19 cellular contexts compared by ENCODE assay signal in genomic region chr21:34684174-34684876, GRCh38. TPM values are rescaled to one million over a fixed set of nuclear protein-coding genes. Genes with fewer than 3 reads are reported as not detected.
A peak's percentile ranks its signal among the peaks of the same experiment; 100 is the strongest.
DNase-seq lines count a peak whose midpoint lies in the region; ATAC-seq, FAIRE-seq and TF ChIP-seq lines count a peak whose summit lies in the region.
"Had no signal": no experiment of that assay in that cellular context is flagged by ENCODE, and none has a peak within 500 bp of the region (broad histone marks: within the 10 kb centered on the region; RNA-seq: fewer than 3 reads in every experiment).

No MANE protein-coding gene starts in this region.

- no peak overlapping the region for H3K4me2 ChIP-seq in GM12878 (ENCODE audit: control insufficient read depth, insufficient read depth)
- H3K4me2 ChIP-seq: BLaER1 treated with 17β-estradiol and CSF1 and Interleukin-3, amounts not matched to agents 10 nM and 100 nM; GM23338 had no signal

- no peak for DNase-seq in GM12891 (ENCODE audit: insufficient read length, low spot score)
- no peak for DNase-seq in GM12878 (ENCODE audit: low read depth, low spot score)
- peak in 2 of 3 donors; percentile 54 to 61 for DNase-seq in mucosa of descending colon
- DNase-seq in pancreas = no peak
- no peak for DNase-seq in effector CD8-positive, alpha-beta T cell (lab: John Stamatoyannopoulos, UW)
- no peak for DNase-seq in DMS153 treated with DMSO at 0.1 percent for 48 hours (lab: John Stamatoyannopoulos, UW; ENCODE audit: unreplicated experiment)
- DNase-seq in stimulated activated CD4-positive, alpha-beta T cell treated with anti-CD3 and anti-CD28 coated beads, Interleukin-15, amount 100 ng/mL, for 24 hours = no peak
- DNase-seq: ACHN; Calu3; CD4-positive, CD25-positive, alpha-beta regulatory T cell; DMS 273 treated with DMSO at 0.1 percent for 48 hours; DMS79; H7 had no signal

- H2AFZ ChIP-seq in GM12878 (ENCODE audit: control insufficient read depth, low read depth, low read length) = no peak overlapping the region
- H2AFZ ChIP-seq: GM23338 had no signal

- TF ChIP-seq POLR2A in GM12891 (IDR thresholded peaks at IDR 0.05; ENCODE audit: low read depth, low read length) = no peak
- no peak for TF ChIP-seq POLR2A in GM12878 (IDR thresholded peaks at IDR 0.05; ENCODE audit: low read depth, low read length)

- H3K27me3 ChIP-seq in GM12878 (replicated peaks in 1 of 2; ENCODE audit: control insufficient read depth in 2 of 2, insufficient read depth in 2 of 2, low read length in 1 of 2) (no peaks in the 10 kb centered on the region), pancreas (no peaks in the 10 kb centered on the region)
- H3K27me3 ChIP-seq: BLaER1 treated with 17β-estradiol and CSF1 and Interleukin-3, amounts not matched to agents 10 nM and 100 nM had no signal

- no peak for TF ChIP-seq EP300 in GM12878 (IDR thresholded peaks at IDR 0.05; ENCODE audit: borderline replicate concordance in 1 of 2, control insufficient read depth in 1 of 2, low read depth in 2 of 2, low read length in 2 of 2)

- CTCF ChIA-PET in GM12878 (lab: Yijun Ruan, JAX) = interaction anchor here (1.3 kb wide), 1 partner anchor 9 kb away, joined by 4 read pairs; no protein-coding TSS in a partner anchor

- RAD21 ChIA-PET in GM12878 (lab: Charles Lee; ENCODE audit: unreplicated experiment) = interaction anchor here (2.0 kb wide), 1 partner anchor 9 kb away, joined by 7 read pairs; no protein-coding TSS in a partner anchor

- no peak for FAIRE-seq in GM12891 (lab: Jason Lieb, UNC)
- no peak for FAIRE-seq in GM12878 (lab: Jason Lieb, UNC)
- peak; percentile 53 for FAIRE-seq in pancreas (lab: Jason Lieb, UNC)
- FAIRE-seq: GM12892 had no signal

- no peaks in the 10 kb centered on the region; the same call in 1 of the 2 replicates for H3K79me2 ChIP-seq in GM12878 (ENCODE audit: control insufficient read depth, insufficient read depth, low read length)

- no peaks in the 10 kb centered on the region for H3K4me1 ChIP-seq in GM12878 (ENCODE audit: control insufficient read depth, insufficient read depth, low read length)
- H3K4me1 ChIP-seq in mucosa of descending colon (ENCODE audit: low read depth) = peaks cover 7% of the 10 kb centered on the region
- no peaks in the 10 kb centered on the region for H3K4me1 ChIP-seq in pancreas

- no peak overlapping the region for H3K9ac ChIP-seq in GM12878 (ENCODE audit: control insufficient read depth, insufficient read depth, low read length)
- H3K9ac ChIP-seq: BLaER1 treated with 17β-estradiol and CSF1 and Interleukin-3, amounts not matched to agents 10 nM and 100 nM had no signal

- H3K36me3 ChIP-seq in GM12878 (ENCODE audit: control insufficient read depth in 2 of 2, insufficient read depth in 2 of 2, low read length in 1 of 2) (peaks cover 0 to 3% of the 10 kb centered on the region in 2 experiments; a peak in 1 of 4 replicates), mucosa of descending colon (ENCODE audit: low read depth) (no peaks in the 10 kb centered on the region), pancreas (no peaks in the 10 kb centered on the region)

- TF ChIP-seq RAD21 in GM12878 (IDR thresholded peaks at IDR 0.05; ENCODE audit: insufficient read depth, low read depth, low read length) = no peak

- no peaks in the 10 kb centered on the region for H4K20me1 ChIP-seq in GM12878 (ENCODE audit: control insufficient read depth, insufficient read depth)
- H4K20me1 ChIP-seq: BLaER1 treated with 17β-estradiol and CSF1 and Interleukin-3, amounts not matched to agents 10 nM and 100 nM had no signal

- no TSS peak for BruUV-seq in GM12878 (replicated peaks; lab: Mats Ljungman, UMichigan)

- ATAC-seq in GM12878 (peak; percentile 47), mucosa of descending colon (peak; percentile 88), pancreas (peak in 2 of 4 donors; percentile 46 to 77)
- ATAC-seq: GM23338 had no signal

- intact Hi-C loops in GM12878 (cut with micrococcal nuclease; ENCODE audit: unreplicated experiment) (no loop called here), mucosa of descending colon (cut with DNase I, micrococcal nuclease) (no loop called here), pancreas (cut with DNase I) (no loop called here)

- 7% methylated on average over 2 of the region's 2 CpGs for WGBS in GM12878 (ENCODE audit: insufficient coverage, insufficient replicate concordance, low lambda C conversion rate, missing lambda C conversion rate)
- 21 to 27% methylated on average over 2 of the region's 2 CpGs for WGBS in pancreas, 2 donors

- peaks cover 20% of the 10 kb centered on the region for H3K9me3 ChIP-seq in GM12878 (replicated peaks; ENCODE audit: control insufficient read depth, insufficient read depth, low read length)
- H3K9me3 ChIP-seq in mucosa of descending colon = peaks cover 8% of the 10 kb centered on the region
- H3K9me3 ChIP-seq in pancreas = no peaks in the 10 kb centered on the region

- no peak overlapping the region for H3K27ac ChIP-seq in GM12878 (ENCODE audit: control insufficient read depth, insufficient read depth)
- H3K27ac ChIP-seq in pancreas = peak overlapping the region in 2 of 4 donors; percentile 33 to 57
- H3K27ac ChIP-seq: BLaER1 treated with 17β-estradiol and CSF1 and Interleukin-3, amounts not matched to agents 10 nM and 100 nM had no signal

- H3K4me3 ChIP-seq in GM12878 (no peak overlapping the region), mucosa of descending colon (no peak overlapping the region), pancreas (no peak overlapping the region)
- H3K4me3 ChIP-seq: BLaER1 treated with 17β-estradiol and CSF1 and Interleukin-3, amounts not matched to agents 10 nM and 100 nM; GM23338 had no signal

- POLR2A ChIA-PET in GM12878 (lab: Charles Lee) = no interaction called here

- SMC1A ChIA-PET in GM12878 (lab: Charles Lee; ENCODE audit: uncharacterized antibody, unreplicated experiment) = interaction anchor here (1.2 to 1.8 kb wide), 3 partner anchors 8 to 13 kb away, joined by 4 to 6 read pairs (median 5); no protein-coding TSS in a partner anchor

- TF ChIP-seq CTCF in GM12878 (IDR thresholded peaks at IDR 0.05 in 2 of 3, conservative IDR thresholded peaks at IDR 0.05 in 1 of 3; ENCODE audit: control insufficient read depth in 2 of 3, extremely low read depth in 1 of 3, insufficient read depth in 1 of 3, low read depth in 3 of 3, low read length in 3 of 3) (no peak), mucosa of descending colon (IDR thresholded peaks at IDR 0.05) (no peak), pancreas (IDR thresholded peaks at IDR 0.05) (no peak)

- in situ Hi-C loops in GM12878 (cut with MboI) = no loop called here

TF ChIP-seq in GM12891, 5 proteins besides CTCF, POLR2A, EP300 and RAD21:
- TF ChIP-seq POU2F2 (IDR thresholded peaks at IDR 0.05; ENCODE audit: low read depth, low read length) (no peak), SPI1 (IDR thresholded peaks at IDR 0.05; ENCODE audit: low read depth, low read length) (0 out of 2 replicates have a peak, but pooled peaks have one; percentile 4)

TF ChIP-seq in GM12878, 131 proteins besides CTCF, POLR2A, EP300 and RAD21 (continues in another document):
- TF ChIP-seq ETV6 (conservative IDR thresholded peaks at IDR 0.05 in 1 of 2, IDR thresholded peaks at IDR 0.05 in 1 of 2; ENCODE audit: borderline replicate concordance in 1 of 2, low read depth in 1 of 2) (no peak), TCF3 (IDR thresholded peaks at IDR 0.05; ENCODE audit: borderline replicate concordance, insufficient read depth, low read depth, low read length) (no peak), USF2 (IDR thresholded peaks at IDR 0.05; ENCODE audit: borderline replicate concordance, low read depth, low read length) (no peak), BHLHE40 (IDR thresholded peaks at IDR 0.05; ENCODE audit: borderline replicate concordance in 1 of 2, low read depth in 2 of 2, low read length in 1 of 2) (no peak), PBX3 (IDR thresholded peaks at IDR 0.05; ENCODE audit: insufficient replicate concordance, low read depth, low read length) (no peak), MYC (IDR thresholded peaks at IDR 0.05; ENCODE audit: insufficient read depth, insufficient read length, insufficient replicate concordance, low read length, severe bottlenecking) (no peak)

RNA-seq across cellular contexts. Expression of gene CLIC6, which starts 15.5 kb away (rescaled TPM):
- polyA plus RNA-seq in GM12891 (2012; ENCODE audit: low read depth, missing spikeins) = 18.6 TPM
- 7.1 and 7.6 TPM in 2 replicates for total RNA-seq in GM12878 (2013; cell fraction: nucleolus; rRNA removed)
- total RNA-seq in GM12878 (2014; rRNA removed) = 9.3 and 10.0 TPM in 2 replicates
- total RNA-seq in GM12878 (2014; rRNA removed; fragmentation: Illumina TruSeq; extraction: Trizol) = 10.8 and 10.9 TPM in 2 replicates
- 31.9 and 34.1 TPM in 2 replicates for total RNA-seq in GM12878 (2021)
- polyA plus RNA-seq in GM12878 (2011; ENCODE audit: low read depth) = 13.8 TPM
- polyA plus RNA-seq in GM12878 (2011; rRNA removed) = 5.7 and 6.6 TPM in 2 replicates
- polyA plus RNA-seq in GM12878 (2011; cell fraction: cytosol; rRNA removed) = 3.2 and 5.1 TPM in 2 replicates
- 3.4 and 5.3 TPM in 2 replicates for polyA plus RNA-seq in GM12878 (2011; cell fraction: nucleus; rRNA removed)
- polyA plus RNA-seq in GM12878 (2012) = 16.6 and 19.3 TPM in 2 replicates
- polyA plus RNA-seq in GM12878 (2014; fragmentation: Illumina TruSeq; extraction: Trizol) = 32.2 and 39.5 TPM in 2 replicates
- polyA plus RNA-seq in GM12878 (2014; fragmentation: Nextera tagmentation; extraction: Ambion mirVana) = 10 to 100 TPM in 1 of 2 experiments, 1 to 10 TPM in 1; 8.4 to 15.4 TPM
- 13.0 and 13.4 TPM in 2 replicates for polyA plus RNA-seq in GM12878 (2014; rRNA removed)
- polyA plus RNA-seq in GM12878 (2016; fragmentation: Nextera tagmentation; extraction: Ambion mirVana) = 10 to 100 TPM in 1 of 2 experiments, 1 to 10 TPM in 1; 9.0 to 11.4 TPM
- polyA minus RNA-seq in GM12878 (2011; rRNA and poly(A)+ RNA removed) = 1.6 and 2.3 TPM in 2 replicates
- 1.7 and 2.1 TPM in 2 replicates for polyA minus RNA-seq in GM12878 (2011; cell fraction: cytosol; rRNA and poly(A)+ RNA removed)
- polyA minus RNA-seq in GM12878 (2011; cell fraction: nucleus; rRNA and poly(A)+ RNA removed) = 0.85 and 1.7 TPM in 2 replicates
- total RNA-seq in mucosa of descending colon = 1 to 10 TPM in 2 of 3 donors, under 1 TPM in 1; 0.96 to 4.8 (median 3.0) TPM
- 10 to 100 TPM in 1 of 6 donors, 1 to 10 TPM in 5; 1.0 to 13.2 (median 2.0) TPM for total RNA-seq in pancreas
- polyA plus RNA-seq in pancreas = 1 to 10 TPM; 5.2 to 5.5 TPM
- total RNA-seq: A172; CD4-positive, CD25-positive, alpha-beta regulatory T cell; G401; HT-29 had no signal
- polyA plus RNA-seq: CD4-positive, CD25-positive, alpha-beta regulatory T cell had no signal

Comparison
In these comparisons a context has a peak if more than half of its experiments do, and no peak if none do; other contexts are left out.
1. DNase-seq: peak in mucosa of descending colon (2 of 3); none in GM12891 (single experiment), GM12878 (single experiment), pancreas (0 of 6), effector CD8-positive, alpha-beta T cell (single experiment), DMS153 treated with DMSO at 0.1 percent for 48 hours (single experiment) and stimulated activated CD4-positive, alpha-beta T cell treated with anti-CD3 and anti-CD28 coated beads, Interleukin-15, amount 100 ng/mL, for 24 hours (single experiment).